ENCODE assay signal across 8 cellular contexts in the genomic region with DNA sequence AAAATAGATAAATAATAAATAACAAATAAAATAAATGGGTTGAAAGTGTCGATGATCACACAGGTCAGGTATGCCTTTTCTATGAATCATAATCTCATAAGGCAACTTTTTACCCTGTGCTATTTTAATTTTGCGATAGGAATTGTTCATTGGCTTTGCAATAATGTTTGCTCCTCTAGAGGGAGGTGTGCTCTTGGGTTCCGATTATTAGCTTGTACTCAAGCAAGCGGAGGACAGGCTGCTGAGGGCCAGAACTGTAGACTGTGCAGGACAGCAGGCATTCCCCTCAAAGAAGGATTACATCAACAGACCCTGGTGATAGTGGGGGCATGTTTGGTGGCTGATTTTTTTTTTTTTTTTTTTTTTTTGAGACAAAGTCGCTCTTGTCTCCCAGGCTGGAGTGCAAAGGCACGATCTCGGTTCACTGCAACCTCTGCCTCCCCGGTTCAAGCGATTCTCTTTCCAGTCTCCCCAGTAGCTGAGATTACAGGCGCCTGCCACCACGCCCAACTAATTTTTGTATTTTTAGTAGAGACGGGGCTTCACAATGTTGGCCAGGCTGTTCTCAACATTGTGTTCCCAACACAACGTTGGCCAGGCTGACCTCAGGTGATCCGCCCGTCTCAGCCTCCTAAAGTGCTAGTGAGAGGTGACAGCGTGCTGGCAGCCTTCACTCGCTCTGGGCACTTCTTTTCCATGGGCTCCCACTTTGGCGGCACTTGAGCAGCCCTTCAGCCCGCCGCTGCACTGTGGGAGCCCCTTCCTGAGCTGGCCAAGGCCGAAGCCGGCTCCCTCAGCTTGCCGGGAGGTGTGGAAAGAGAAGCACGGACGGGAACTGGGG. TPM values are rescaled to one million over a fixed set of nuclear protein-coding genes. Genes with fewer than 3 reads are reported as not detected.
DNase-seq lines count a peak whose midpoint lies in the region; ATAC-seq and TF ChIP-seq lines count a peak whose summit lies in the region.

No MANE protein-coding gene starts in this region.

- intact Hi-C loops in dorsolateral prefrontal cortex (cut with DNase I) (no loop called here), psoas muscle (cut with DNase I) (no loop called here)

- no peaks in the 10 kb centered on the region for H3K27me3 ChIP-seq in dorsolateral prefrontal cortex
- no peaks in the 10 kb centered on the region for H3K27me3 ChIP-seq in psoas muscle (ENCODE audit: insufficient read depth in 3 of 3, low read length in 2 of 3)

- H3K4me1 Mint-ChIP-seq in naive B cell = peaks cover 0 to 6% (median 0%) of the 10 kb centered on the region in 3 donors

- H3K9me3 ChIP-seq in psoas muscle = no peaks in the 10 kb centered on the region

- 92 to 94% (median 92%) methylated on average over 24 to 25 of the region's 25 CpGs for WGBS in psoas muscle, 3 donors

- no peaks in the 10 kb centered on the region for H3K4me1 ChIP-seq in psoas muscle

- TF ChIP-seq CTCF in dorsolateral prefrontal cortex (IDR thresholded peaks at IDR 0.05 in 54 of 56, conservative IDR thresholded peaks at IDR 0.05 in 2 of 56; ENCODE audit: low read depth in 1 of 56, partially characterized antibody in 56 of 56) = peak in 35 of 56 donors; percentile 10 to 46 (median 24)
- no peak for TF ChIP-seq CTCF in psoas muscle (IDR thresholded peaks at IDR 0.05)

- peaks cover under 1 to 6% of the 10 kb centered on the region in 2 donors for H3K36me3 ChIP-seq in psoas muscle (ENCODE audit: insufficient read depth in 1 of 2, low read depth in 1 of 2)

- no peak overlapping the region for H3K4me3 Mint-ChIP-seq in naive B cell

- no peaks in the 10 kb centered on the region for H3K27me3 Mint-ChIP-seq in naive B cell

- DNase-seq in DMS53 (lab: John Stamatoyannopoulos, UW) = peak; percentile 84
- DNase-seq in NCI-H1694 (lab: John Stamatoyannopoulos, UW) = peak; percentile 62
- no peak for DNase-seq in dorsolateral prefrontal cortex
- peak; percentile 29 for DNase-seq in naive B cell
- DNase-seq in psoas muscle = no peak
- no peak for DNase-seq in NCI-H2227 treated with DMSO at 0.1 percent for 48 hours (lab: John Stamatoyannopoulos, UW)
- no peak for DNase-seq in NCI-H524 treated with DMSO at 0.1 percent for 48 hours (lab: John Stamatoyannopoulos, UW)

- H3K27ac Mint-ChIP-seq in naive B cell = no peak overlapping the region

- H3K9me3 Mint-ChIP-seq in naive B cell = no peaks in the 10 kb centered on the region

- ATAC-seq in naive B cell (ENCODE audit: low read depth in 2 of 2) (peak in 1 of 2 donors; percentile 62), psoas muscle (no peak), GM19452 (IDR thresholded peaks at IDR 0.05; ENCODE audit: unreplicated experiment) (no peak)

- H3K4me3 ChIP-seq in dorsolateral prefrontal cortex = no peak overlapping the region
- no peak overlapping the region for H3K4me3 ChIP-seq in psoas muscle

- no peak overlapping the region for H3K27ac ChIP-seq in dorsolateral prefrontal cortex
- H3K27ac ChIP-seq in psoas muscle = no peak overlapping the region

- H3K36me3 Mint-ChIP-seq in naive B cell = no peaks in the 10 kb centered on the region

RNA-seq across cellular contexts. Expression of a gene that starts 35.6 kb away (rescaled TPM):
- total RNA-seq in dorsolateral prefrontal cortex = 10 to 100 TPM in 87 of 120 experiments, 1 to 10 TPM in 33; 5.9 to 18.7 (median 11.8) TPM
- 10 to 100 TPM; 16.9 to 24.9 (median 21.7) TPM for polyA plus RNA-seq in naive B cell (ENCODE audit: low read depth in 6 of 6)
- 10 to 100 TPM in 3 of 4 donors, 1 to 10 TPM in 1; 8.5 to 26.1 (median 20.4) TPM for total RNA-seq in psoas muscle
- 10 to 100 TPM; 13.9 to 27.7 (median 24.2) TPM for polyA plus RNA-seq in psoas muscle

RNA-seq across cellular contexts. Expression of a gene that starts 35.6 kb away (rescaled TPM):
- total RNA-seq in dorsolateral prefrontal cortex (under 1 TPM in 21 of 120 experiments, not detected in 99; 0.14 to 0.63 (median 0.23) TPM), psoas muscle (not detected)
- polyA plus RNA-seq in naive B cell (ENCODE audit: low read depth in 6 of 6) (under 1 TPM in 3 of 6 donors, not detected in 3; 0.08 to 0.26 (median 0.19) TPM), psoas muscle (under 1 TPM in 1 of 3 donors, not detected in 2; 0.08 TPM)

Comparison
In these comparisons a context has a peak if more than half of its experiments do, and no peak if none do; other contexts are left out.
1. DNase-seq: peak in DMS53 (single experiment), NCI-H1694 (single experiment) and naive B cell (single experiment); none in dorsolateral prefrontal cortex (0 of 10), psoas muscle (0 of 2), NCI-H2227 treated with DMSO at 0.1 percent for 48 hours (single experiment) and NCI-H524 treated with DMSO at 0.1 percent for 48 hours (single experiment).